In genomic region chr15:27201425-27201824, GRCh38 we compare ENCODE assay signal across 31 cellular contexts.
"Had no signal": no experiment of that assay in that cellular context is flagged by ENCODE, and none has a peak within 500 bp of the region (broad histone marks: within the 10 kb centered on the region; RNA-seq: fewer than 3 reads in every experiment).

No MANE protein-coding gene starts in this region.

- H3K4me3 Mint-ChIP-seq: activated B cell treated with CpG ODN at 0.5 μM for 24 hours; activated CD4-positive, alpha-beta memory T cell treated with anti-CD3 and anti-CD28 coated beads for 36 hours; activated naive CD4-positive, alpha-beta T cell treated with anti-CD3 and anti-CD28 coated beads for 36 hours; activated T-cell treated with anti-CD3 and anti-CD28 coated beads, Interleukin-2, amount 50 U/mL, for 4 hours; activated T-helper 1 cell treated with anti-CD3 and anti-CD28 coated beads, Interleukin-12 subunit alpha, Interleukin-12 subunit beta, Interleukin-2, Interleukin-4 antibody, amounts not matched to agents 30 ng/mL and 10 ng/mL and 1 ng/mL, durations not matched to agents 14 hours and 24 hours and 36 hours had no signal

- H3K36me3 ChIP-seq: adrenal gland, breast epithelium, SJCRH30 had no signal

- FAIRE-seq: astrocyte, TTC549 had no signal

- H3K9me3 ChIP-seq: adrenal gland, body of pancreas, breast epithelium, SJCRH30 had no signal

- ATAC-seq: activated naive CD4-positive, alpha-beta T cell treated with anti-CD3 and anti-CD28 coated beads, Interleukin-2, amount 50 U/mL, for 72 hours; activated T-cell treated with anti-CD3 and anti-CD28 coated beads, Interleukin-2, amount 50 U/mL, for 4 hours; body of pancreas; Panc1 had no signal

- H3K36me3 Mint-ChIP-seq: activated CD4-positive, alpha-beta memory T cell treated with anti-CD3 and anti-CD28 coated beads for 36 hours; activated naive CD4-positive, alpha-beta T cell treated with anti-CD3 and anti-CD28 coated beads, Interleukin-2, amount 50 U/mL, for 72 hours had no signal

- H3K4me3 ChIP-seq: adrenal gland, body of pancreas, breast epithelium, SJCRH30, SK-N-MC had no signal

- H3K27ac ChIP-seq: adrenal gland, body of pancreas, breast epithelium, SJCRH30, SK-N-MC had no signal

- H3K27me3 ChIP-seq: adrenal gland, body of pancreas, breast epithelium, SJCRH30 had no signal

- H3K27ac Mint-ChIP-seq: activated B cell treated with CpG ODN at 0.5 μM for 24 hours; activated CD4-positive, alpha-beta memory T cell treated with anti-CD3 and anti-CD28 coated beads for 36 hours; activated naive CD4-positive, alpha-beta T cell treated with anti-CD3 and anti-CD28 coated beads for 36 hours; activated naive CD4-positive, alpha-beta T cell treated with anti-CD3 and anti-CD28 coated beads, Interleukin-2, amount 50 U/mL, for 72 hours; activated T-helper 1 cell treated with anti-CD3 and anti-CD28 coated beads, Interleukin-12 subunit alpha, Interleukin-12 subunit beta, Interleukin-2, Interleukin-4 antibody, amounts not matched to agents 30 ng/mL and 10 ng/mL and 1 ng/mL, durations not matched to agents 14 hours and 24 hours and 36 hours had no signal

- DNase-seq: activated B cell treated with CpG ODN at 0.5 μM for 24 hours; activated CD4-positive, alpha-beta memory T cell treated with anti-CD3 and anti-CD28 coated beads for 36 hours; activated CD4-positive, alpha-beta T cell treated with anti-CD3 and anti-CD28 coated beads for 4 hours; activated CD4-positive, alpha-beta T cell treated with anti-CD3 and anti-CD28 coated beads, Interleukin-2, amount 50 U/mL, for 1 hour; activated CD4-positive, CD25-positive, alpha-beta regulatory T cell treated with anti-CD3 and anti-CD28 coated beads, Interleukin-2, amount 50 U/mL, for 72 hours; activated CD8-positive, alpha-beta memory T cell treated with anti-CD3 and anti-CD28 coated beads, Interleukin-2, amount 50 U/mL, for 4 hours; activated gamma-delta T cell treated with Interleukin-2 at 50 U/mL for 16 hours; activated naive CD4-positive, alpha-beta T cell treated with anti-CD3 and anti-CD28 coated beads for 36 hours; activated T-cell treated with anti-CD3 and anti-CD28 coated beads for 4 hours; activated T-cell treated with anti-CD3 and anti-CD28 coated beads, Interleukin-2, amount 50 U/mL, for 4 hours; adrenal gland; body of pancreas; MM.1S; MV-4-11; NCI-H1092; NCI-H1436 treated with DMSO at 0.1 percent for 48 hours; NCI-H1694 treated with DMSO at 0.1 percent for 48 hours; NCI-H2029; NCI-H2107; NCI-H226; NCI-H446 treated with DMSO at 0.1 percent for 48 hours; NCI-H774; SHP77 had no signal

- H3K4me1 Mint-ChIP-seq: activated B cell treated with CpG ODN at 0.5 μM for 24 hours had no signal

- H3K27me3 Mint-ChIP-seq: activated B cell treated with CpG ODN at 0.5 μM for 24 hours; activated CD4-positive, alpha-beta memory T cell treated with anti-CD3 and anti-CD28 coated beads for 36 hours had no signal

- H3K4me1 ChIP-seq: adrenal gland, body of pancreas, breast epithelium, SJCRH30 had no signal
